In genomic region chr20:6909608-6910007, GRCh38 we compare ENCODE assay signal across 3 cellular contexts.
TF ChIP-seq lines count a peak whose summit lies in the region.

No MANE protein-coding gene starts in this region.

TF ChIP-seq in GM23338, 12 proteins besides CTCF, POLR2A, EP300 and RAD21 (continues in another document):
- TF ChIP-seq EZH2phosphoT487 (IDR thresholded peaks at IDR 0.05; ENCODE audit: unreplicated experiment): no peak
- no peak for TF ChIP-seq NANOG (IDR thresholded peaks at IDR 0.05; ENCODE audit: borderline replicate concordance)
- TF ChIP-seq STAT1 (IDR thresholded peaks at IDR 0.05; ENCODE audit: unreplicated experiment): no peak
- TF ChIP-seq ZNF462 (CRISPR knock-in tag; IDR thresholded peaks at IDR 0.05): no peak
- no peak for TF ChIP-seq CREB1 (CRISPR knock-in tag; IDR thresholded peaks at IDR 0.05; ENCODE audit: low read depth)
- TF ChIP-seq JUNB (IDR thresholded peaks at IDR 0.05; ENCODE audit: unreplicated experiment): no peak
- no peak for TF ChIP-seq POLR2AphosphoS5 (IDR thresholded peaks at IDR 0.05; ENCODE audit: low read depth)
- TF ChIP-seq EZH2 (IDR thresholded peaks at IDR 0.05; ENCODE audit: low read depth, unreplicated experiment): no peak

TF ChIP-seq in H1, 55 proteins besides CTCF, POLR2A, EP300 and RAD21:
- TF ChIP-seq ZNF274 (IDR thresholded peaks at IDR 0.05; ENCODE audit: borderline replicate concordance, extremely low read depth, low read length) (no peak), CHD1 (IDR thresholded peaks at IDR 0.05; ENCODE audit: low read depth, low read length) (no peak), KDM1A (IDR thresholded peaks at IDR 0.05; ENCODE audit: borderline replicate concordance, low read length) (no peak), SP1 (IDR thresholded peaks at IDR 0.05; ENCODE audit: low read depth, low read length) (no peak)

TF ChIP-seq in SK-N-SH treated with all-trans-retinoic acid at 6 μM for 48 hours, 23 proteins besides CTCF, POLR2A, EP300 and RAD21 (continued from another document):
- TF ChIP-seq CREB5 (CRISPR knock-in tag; IDR thresholded peaks at IDR 0.05; ENCODE audit: low read depth): no peak
- TF ChIP-seq ZNF70 (CRISPR knock-in tag; IDR thresholded peaks at IDR 0.05): no peak
- no peak for TF ChIP-seq SNAI2 (CRISPR knock-in tag; IDR thresholded peaks at IDR 0.05)
- TF ChIP-seq ESRRG (CRISPR knock-in tag; IDR thresholded peaks at IDR 0.05): no peak
- no peak for TF ChIP-seq ISL1 (CRISPR knock-in tag; IDR thresholded peaks at IDR 0.05)
- no peak for TF ChIP-seq TSHZ2 (CRISPR knock-in tag; IDR thresholded peaks at IDR 0.05)
- TF ChIP-seq ARNTL (CRISPR knock-in tag; IDR thresholded peaks at IDR 0.05; ENCODE audit: borderline replicate concordance, low read depth): no peak
- no peak for TF ChIP-seq CSDC2 (CRISPR knock-in tag; IDR thresholded peaks at IDR 0.05)
- TF ChIP-seq ZFP30 (CRISPR knock-in tag; IDR thresholded peaks at IDR 0.05): no peak
- no peak for TF ChIP-seq RARB (CRISPR knock-in tag; IDR thresholded peaks at IDR 0.05)
- TF ChIP-seq TCF4 (CRISPR knock-in tag; IDR thresholded peaks at IDR 0.05; ENCODE audit: borderline replicate concordance): no peak
